8 cellular contexts compared by ENCODE assay signal in the genomic region with DNA sequence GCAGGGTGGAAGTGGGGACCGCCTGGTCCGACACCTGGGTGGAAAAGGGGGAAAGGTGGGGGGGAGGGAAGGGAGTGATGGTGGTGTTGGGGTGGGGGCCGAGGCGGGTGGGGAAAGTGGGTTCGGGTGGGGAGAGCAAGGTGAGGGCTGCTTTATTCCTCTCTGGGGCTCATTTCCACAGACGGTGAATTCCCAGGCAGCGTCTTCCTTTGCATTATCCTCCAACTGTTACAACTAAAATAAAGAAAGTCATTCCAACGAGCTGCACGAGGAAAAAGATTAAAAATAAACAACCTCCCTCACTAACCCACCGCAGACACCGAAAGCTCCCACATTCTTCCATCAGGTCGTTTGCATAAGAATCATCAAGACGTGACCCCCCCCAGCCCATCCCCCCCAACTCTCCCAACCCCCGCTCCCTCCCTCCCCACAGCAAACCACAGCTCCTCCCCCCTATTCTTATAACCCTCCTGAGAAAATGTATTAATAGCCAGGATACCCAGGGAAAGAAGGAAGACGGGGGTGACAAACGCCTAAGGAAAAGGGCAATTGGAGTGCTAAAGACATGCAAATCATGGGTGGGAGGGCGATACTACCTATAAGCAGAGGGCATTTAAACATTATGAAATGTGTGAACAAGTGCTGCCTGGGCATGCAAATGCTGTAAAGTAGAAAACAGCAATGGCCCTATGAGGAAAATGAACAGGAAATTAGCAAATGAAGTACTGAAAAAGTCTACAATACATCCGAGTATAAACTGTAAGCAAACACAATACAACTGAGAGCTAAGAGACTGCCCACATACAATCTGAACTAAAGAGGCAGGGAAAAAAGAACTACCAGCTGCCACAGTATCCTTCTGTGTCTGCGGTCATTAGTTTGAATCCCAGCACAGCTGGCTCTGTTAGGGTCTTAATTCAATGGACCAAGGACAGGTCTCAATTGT. TPM values are rescaled to one million over a fixed set of nuclear protein-coding genes. Genes with fewer than 3 reads are reported as not detected.
DNase-seq lines count a peak whose midpoint lies in the region; ATAC-seq and TF ChIP-seq lines count a peak whose summit lies in the region.

No MANE protein-coding gene starts in this region.

- 6 to 7% methylated on average over 17 to 19 of the region's 19 CpGs for WGBS in aorta, 2 donors

- peaks cover 2% of the 10 kb centered on the region for H3K27me3 Mint-ChIP-seq in mesothelial cell of epicardium (ENCODE audit: low read depth)

- TF ChIP-seq CTCF in AG04449 (IDR thresholded peaks at IDR 0.05; ENCODE audit: insufficient read depth, low read length, missing control alignments) (no peak), mesothelial cell of epicardium (IDR thresholded peaks at IDR 0.05; ENCODE audit: unreplicated experiment) (no peak)

- POLR2A ChIA-PET in AG04449 (lab: Yijun Ruan, JAX) = no interaction called here

- H3K9me3 ChIP-seq in aorta (ENCODE audit: control insufficient read depth, low read length) = no peaks in the 10 kb centered on the region

- H3K9me3 Mint-ChIP-seq in mesothelial cell of epicardium = no peaks in the 10 kb centered on the region

- H3K27ac ChIP-seq in aorta (ENCODE audit: low read depth in 1 of 2, low read length in 2 of 2) = no peak overlapping the region

- CTCF ChIA-PET in AG04449 (lab: Yijun Ruan, JAX) = no interaction called here

- peaks cover 62% of the 10 kb centered on the region for H3K4me1 Mint-ChIP-seq in mesothelial cell of epicardium

- H3K27ac Mint-ChIP-seq in mesothelial cell of epicardium = peak overlapping the region; percentile 85

- peaks cover 0 to 2% of the 10 kb centered on the region in 2 donors for H3K27me3 ChIP-seq in aorta (ENCODE audit: control insufficient read depth in 1 of 2, insufficient read depth in 2 of 2, low read length in 1 of 2)

- H3K4me1 ChIP-seq in aorta (ENCODE audit: control insufficient read depth in 1 of 2, insufficient read depth in 2 of 2, low read length in 2 of 2) = no peaks in the 10 kb centered on the region

- DNase-seq in AG04449 (ENCODE audit: low read depth, low spot score) = no peak
- peak; percentile 57 for DNase-seq in NCI-H526 treated with DMSO at 0.1 percent for 48 hours (lab: John Stamatoyannopoulos, UW)
- peak; percentile 62 for DNase-seq in cerebellar cortex (ENCODE audit: low spot score)
- no peak for DNase-seq in mesothelial cell of epicardium (ENCODE audit: low spot score in 2 of 2, unreplicated experiment in 2 of 2)
- DNase-seq in aorta = no peak

- H3K36me3 Mint-ChIP-seq in mesothelial cell of epicardium = no peaks in the 10 kb centered on the region

- H3K36me3 ChIP-seq in aorta (ENCODE audit: control insufficient read depth in 1 of 2, insufficient read depth in 2 of 2, low read length in 1 of 2) = no peaks in the 10 kb centered on the region

- H3K4me3 ChIP-seq in AG04449 (ENCODE audit: low read depth, low read length) (peak overlapping the region; percentile 54), aorta (ENCODE audit: low read length in 2 of 2) (peak overlapping the region; percentile 62 to 75)

- intact Hi-C loops in aorta (cut with DNase I) = no loop called here

- ATAC-seq in GM18498 (IDR thresholded peaks at IDR 0.05; ENCODE audit: unreplicated experiment) (peak; percentile 44), HG02759 (IDR thresholded peaks at IDR 0.05; ENCODE audit: unreplicated experiment) (peak; percentile 22), aorta (ENCODE audit: low FRiP score) (no peak), GM19463 (IDR thresholded peaks at IDR 0.05; ENCODE audit: unreplicated experiment) (no peak)

- peak overlapping the region; percentile 82 for H3K4me3 Mint-ChIP-seq in mesothelial cell of epicardium

RNA-seq across cellular contexts. Expression of a gene that starts 2.6 kb away (rescaled TPM):
- 4.6 to 5.1 TPM (median 5.0 TPM) in 3 replicates for total RNA-seq in mesothelial cell of epicardium
- total RNA-seq in aorta = under 1 TPM; 0.71 to 0.93 TPM
- polyA plus RNA-seq in aorta = under 1 TPM; 0.20 to 0.50 TPM

Comparison
In these comparisons a context has a peak if more than half of its experiments do, and no peak if none do; other contexts are left out.
1. DNase-seq: peak in NCI-H526 treated with DMSO at 0.1 percent for 48 hours (single experiment) and cerebellar cortex (single experiment); none in AG04449 (single experiment), mesothelial cell of epicardium (0 of 2) and aorta (0 of 2).
2. ATAC-seq: peak in GM18498 (single experiment) and HG02759 (single experiment); none in aorta (single experiment) and GM19463 (single experiment).